ENCODE assay signal across 1 cellular context in genomic region chr1:20480261-20481157, GRCh38.
TF ChIP-seq lines count a peak whose summit lies in the region.

No MANE protein-coding gene starts in this region.

TF ChIP-seq in HepG2, 621 proteins besides CTCF, POLR2A, EP300 and RAD21 (continued from another document and continues in another):
- TF ChIP-seq, protein P1, sequence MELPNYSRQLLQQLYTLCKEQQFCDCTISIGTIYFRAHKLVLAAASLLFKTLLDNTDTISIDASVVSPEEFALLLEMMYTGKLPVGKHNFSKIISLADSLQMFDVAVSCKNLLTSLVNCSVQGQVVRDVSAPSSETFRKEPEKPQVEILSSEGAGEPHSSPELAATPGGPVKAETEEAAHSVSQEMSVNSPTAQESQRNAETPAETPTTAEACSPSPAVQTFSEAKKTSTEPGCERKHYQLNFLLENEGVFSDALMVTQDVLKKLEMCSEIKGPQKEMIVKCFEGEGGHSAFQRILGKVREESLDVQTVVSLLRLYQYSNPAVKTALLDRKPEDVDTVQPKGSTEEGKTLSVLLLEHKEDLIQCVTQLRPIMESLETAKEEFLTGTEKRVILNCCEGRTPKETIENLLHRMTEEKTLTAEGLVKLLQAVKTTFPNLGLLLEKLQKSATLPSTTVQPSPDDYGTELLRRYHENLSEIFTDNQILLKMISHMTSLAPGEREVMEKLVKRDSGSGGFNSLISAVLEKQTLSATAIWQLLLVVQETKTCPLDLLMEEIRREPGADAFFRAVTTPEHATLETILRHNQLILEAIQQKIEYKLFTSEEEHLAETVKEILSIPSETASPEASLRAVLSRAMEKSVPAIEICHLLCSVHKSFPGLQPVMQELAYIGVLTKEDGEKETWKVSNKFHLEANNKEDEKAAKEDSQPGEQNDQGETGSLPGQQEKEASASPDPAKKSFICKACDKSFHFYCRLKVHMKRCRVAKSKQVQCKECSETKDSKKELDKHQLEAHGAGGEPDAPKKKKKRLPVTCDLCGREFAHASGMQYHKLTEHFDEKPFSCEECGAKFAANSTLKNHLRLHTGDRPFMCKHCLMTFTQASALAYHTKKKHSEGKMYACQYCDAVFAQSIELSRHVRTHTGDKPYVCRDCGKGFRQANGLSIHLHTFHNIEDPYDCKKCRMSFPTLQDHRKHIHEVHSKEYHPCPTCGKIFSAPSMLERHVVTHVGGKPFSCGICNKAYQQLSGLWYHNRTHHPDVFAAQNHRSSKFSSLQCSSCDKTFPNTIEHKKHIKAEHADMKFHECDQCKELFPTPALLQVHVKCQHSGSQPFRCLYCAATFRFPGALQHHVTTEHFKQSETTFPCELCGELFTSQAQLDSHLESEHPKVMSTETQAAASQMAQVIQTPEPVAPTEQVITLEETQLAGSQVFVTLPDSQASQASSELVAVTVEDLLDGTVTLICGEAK (IDR thresholded peaks at IDR 0.05): no peak
- TF ChIP-seq, protein P1 (CRISPR knock-in tag; IDR thresholded peaks at IDR 0.05): peak; percentile 11; the same call in 1 of the 2 replicates
- TF ChIP-seq ZNF773 (CRISPR knock-in tag; IDR thresholded peaks at IDR 0.05; ENCODE audit: borderline replicate concordance) (no peak), AFF4 (CRISPR knock-in tag; IDR thresholded peaks at IDR 0.05) (no peak; the same call in 1 of the 2 replicates), SMARCE1 (IDR thresholded peaks at IDR 0.05; ENCODE audit: borderline replicate concordance) (no peak), SKI (IDR thresholded peaks at IDR 0.05; ENCODE audit: partially characterized antibody) (peak; percentile 87), HNRNPUL1 (IDR thresholded peaks at IDR 0.05; ENCODE audit: low read depth, low read length) (peak; percentile 81), ZNF335 (CRISPR knock-in tag; IDR thresholded peaks at IDR 0.05) (peak; percentile 67; the same call in 1 of the 2 replicates), NFE2L2 (IDR thresholded peaks at IDR 0.05; ENCODE audit: low read length) (peak; percentile 14; the same call in 1 of the 2 replicates), AGO2 (optimal IDR thresholded peaks at IDR 0.05; ENCODE audit: low read depth, low read length) (no peak), KDM2A (CRISPR knock-in tag; IDR thresholded peaks at IDR 0.05; ENCODE audit: borderline replicate concordance, low read depth) (peak; percentile 14), MYC (CRISPR knock-in tag; IDR thresholded peaks at IDR 0.05; ENCODE audit: borderline replicate concordance) (peak; percentile 26; the same call in 1 of the 2 replicates), TRIM24 (CRISPR knock-in tag; IDR thresholded peaks at IDR 0.05) (no peak; the same call in 1 of the 2 replicates), ZFY (CRISPR knock-in tag; IDR thresholded peaks at IDR 0.05) (peak; percentile 85), YEATS4 (CRISPR knock-in tag; IDR thresholded peaks at IDR 0.05; ENCODE audit: borderline replicate concordance) (peak; percentile 42; the same call in 1 of the 2 replicates), TBX2 (CRISPR knock-in tag; IDR thresholded peaks at IDR 0.05; ENCODE audit: borderline replicate concordance) (peak; percentile 67), GABPB1 (CRISPR knock-in tag; IDR thresholded peaks at IDR 0.05) (no peak), ZNF33B (CRISPR knock-in tag; IDR thresholded peaks at IDR 0.05) (no peak), GATA4 (IDR thresholded peaks at IDR 0.05; ENCODE audit: borderline replicate concordance, low read depth) (peak; percentile 77; the same call in 1 of the 2 replicates), HNF4G (IDR thresholded peaks at IDR 0.05; ENCODE audit: borderline replicate concordance, low read depth, low read length) (peak; percentile 83), HNF4G (CRISPR knock-in tag; IDR thresholded peaks at IDR 0.05; ENCODE audit: borderline replicate concordance, low read depth) (peak; percentile 76; the same call in 1 of the 2 replicates), JUNB (CRISPR knock-in tag; IDR thresholded peaks at IDR 0.05; ENCODE audit: borderline replicate concordance) (peak; percentile 31; the same call in 1 of the 2 replicates), FOXO1 (CRISPR knock-in tag; IDR thresholded peaks at IDR 0.05) (peak; percentile 80), AHR (CRISPR knock-in tag; IDR thresholded peaks at IDR 0.05) (peak; percentile 49; the same call in 1 of the 2 replicates), SRSF9 (IDR thresholded peaks at IDR 0.05; ENCODE audit: borderline replicate concordance, insufficient read depth, low read depth, low read length, poor library complexity, severe bottlenecking) (no peak), ZNF318 (CRISPR knock-in tag; IDR thresholded peaks at IDR 0.05) (no peak), ZNF883 (CRISPR knock-in tag; IDR thresholded peaks at IDR 0.05; ENCODE audit: not compliant biosample characterization) (no peak), FOSL1 (CRISPR knock-in tag; IDR thresholded peaks at IDR 0.05; ENCODE audit: borderline replicate concordance) (0 out of 2 replicates have a peak, but pooled peaks have one; percentile 55), TARDBP (CRISPR knock-in tag; IDR thresholded peaks at IDR 0.05) (peak; percentile 54; the same call in 1 of the 2 replicates)
- TF ChIP-seq, protein P2, sequence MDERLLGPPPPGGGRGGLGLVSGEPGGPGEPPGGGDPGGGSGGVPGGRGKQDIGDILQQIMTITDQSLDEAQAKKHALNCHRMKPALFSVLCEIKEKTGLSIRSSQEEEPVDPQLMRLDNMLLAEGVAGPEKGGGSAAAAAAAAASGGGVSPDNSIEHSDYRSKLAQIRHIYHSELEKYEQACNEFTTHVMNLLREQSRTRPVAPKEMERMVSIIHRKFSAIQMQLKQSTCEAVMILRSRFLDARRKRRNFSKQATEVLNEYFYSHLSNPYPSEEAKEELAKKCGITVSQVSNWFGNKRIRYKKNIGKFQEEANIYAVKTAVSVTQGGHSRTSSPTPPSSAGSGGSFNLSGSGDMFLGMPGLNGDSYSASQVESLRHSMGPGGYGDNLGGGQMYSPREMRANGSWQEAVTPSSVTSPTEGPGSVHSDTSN (CRISPR knock-in tag; IDR thresholded peaks at IDR 0.05): no peak
- TF ChIP-seq, protein P3, sequence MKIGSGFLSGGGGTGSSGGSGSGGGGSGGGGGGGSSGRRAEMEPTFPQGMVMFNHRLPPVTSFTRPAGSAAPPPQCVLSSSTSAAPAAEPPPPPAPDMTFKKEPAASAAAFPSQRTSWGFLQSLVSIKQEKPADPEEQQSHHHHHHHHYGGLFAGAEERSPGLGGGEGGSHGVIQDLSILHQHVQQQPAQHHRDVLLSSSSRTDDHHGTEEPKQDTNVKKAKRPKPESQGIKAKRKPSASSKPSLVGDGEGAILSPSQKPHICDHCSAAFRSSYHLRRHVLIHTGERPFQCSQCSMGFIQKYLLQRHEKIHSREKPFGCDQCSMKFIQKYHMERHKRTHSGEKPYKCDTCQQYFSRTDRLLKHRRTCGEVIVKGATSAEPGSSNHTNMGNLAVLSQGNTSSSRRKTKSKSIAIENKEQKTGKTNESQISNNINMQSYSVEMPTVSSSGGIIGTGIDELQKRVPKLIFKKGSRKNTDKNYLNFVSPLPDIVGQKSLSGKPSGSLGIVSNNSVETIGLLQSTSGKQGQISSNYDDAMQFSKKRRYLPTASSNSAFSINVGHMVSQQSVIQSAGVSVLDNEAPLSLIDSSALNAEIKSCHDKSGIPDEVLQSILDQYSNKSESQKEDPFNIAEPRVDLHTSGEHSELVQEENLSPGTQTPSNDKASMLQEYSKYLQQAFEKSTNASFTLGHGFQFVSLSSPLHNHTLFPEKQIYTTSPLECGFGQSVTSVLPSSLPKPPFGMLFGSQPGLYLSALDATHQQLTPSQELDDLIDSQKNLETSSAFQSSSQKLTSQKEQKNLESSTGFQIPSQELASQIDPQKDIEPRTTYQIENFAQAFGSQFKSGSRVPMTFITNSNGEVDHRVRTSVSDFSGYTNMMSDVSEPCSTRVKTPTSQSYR (CRISPR knock-in tag; IDR thresholded peaks at IDR 0.05; ENCODE audit: borderline replicate concordance): peak; percentile 99
